Comparison of ENCODE assay signal across 9 cellular contexts in the genomic region with DNA sequence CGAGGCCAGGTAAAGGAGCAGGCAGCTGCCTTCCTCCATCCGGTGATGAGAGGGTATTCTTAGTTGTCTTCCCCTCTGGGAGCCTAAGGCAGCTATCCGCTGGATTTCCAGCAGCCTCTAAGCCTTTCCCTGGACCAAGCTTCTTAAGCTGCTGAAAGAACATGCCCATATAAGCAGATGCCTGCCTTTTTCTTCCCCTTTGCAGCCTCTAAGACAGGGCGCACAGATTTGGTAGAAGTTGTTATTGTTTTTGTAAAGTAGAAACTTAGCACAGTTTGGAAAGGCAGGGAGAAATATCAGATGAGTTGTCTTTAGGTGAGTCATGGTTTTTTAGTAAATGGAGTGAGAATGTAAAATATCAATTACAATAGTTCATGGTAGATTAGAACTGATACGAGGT.
DNase-seq lines count a peak whose midpoint lies in the region; ATAC-seq and TF ChIP-seq lines count a peak whose summit lies in the region.
"Had no signal": no experiment of that assay in that cellular context is flagged by ENCODE, and none has a peak within 500 bp of the region (broad histone marks: within the 10 kb centered on the region; RNA-seq: fewer than 3 reads in every experiment).

No MANE protein-coding gene starts in this region.

- peaks cover 7% of the 10 kb centered on the region for H3K36me3 ChIP-seq in OCI-LY3 (replicated peaks; ENCODE audit: low read depth, low read length)
- H3K36me3 ChIP-seq: right lobe of liver had no signal

- peak overlapping the region; percentile 43 for H3K4me3 ChIP-seq in OCI-LY3 (ENCODE audit: low read length)
- H3K4me3 ChIP-seq in lower leg skin (ENCODE audit: low read depth, poor library complexity, severe bottlenecking), result no peak overlapping the region
- H3K4me3 ChIP-seq: right lobe of liver had no signal

- no peaks in the 10 kb centered on the region for H3K9me3 ChIP-seq in OCI-LY3 (ENCODE audit: insufficient read depth, low read length)
- H3K9me3 ChIP-seq: right lobe of liver had no signal

- ATAC-seq in GM19043 (IDR thresholded peaks at IDR 0.05; ENCODE audit: low read depth, unreplicated experiment), result peak; percentile 37
- ATAC-seq in HG02678 (IDR thresholded peaks at IDR 0.05; ENCODE audit: unreplicated experiment), result peak; percentile 36

- H3K27ac ChIP-seq in OCI-LY3 (ENCODE audit: low read length), result no peak overlapping the region
- H3K27ac ChIP-seq: right lobe of liver had no signal

- peaks cover 33% of the 10 kb centered on the region; the same call in 1 of the 2 replicates for H4K20me1 ChIP-seq in OCI-LY3 (ENCODE audit: insufficient read depth, low read length)

- intact Hi-C loops in lower leg skin (cut with DNase I; ENCODE audit: low total_unique reads), result no loop called here

- no peak for TF ChIP-seq POLR2A in lower leg skin (IDR thresholded peaks at IDR 0.05)

- H3K9ac ChIP-seq in OCI-LY3 (ENCODE audit: low read length), result no peak overlapping the region

- peak overlapping the region; percentile 62 for H3K4me2 ChIP-seq in OCI-LY3 (ENCODE audit: low read length)

- WGBS in lower leg skin, 2 donors, result 81 to 86% methylated on average over 5 of the region's 5 CpGs

- TF ChIP-seq CTCF in OCI-LY3 (IDR thresholded peaks at IDR 0.05; ENCODE audit: low read depth, low read length) (no peak), lower leg skin (IDR thresholded peaks at IDR 0.05) (no peak)

- DNase-seq in renal cortical epithelial cell (ENCODE audit: low read depth), result peak; percentile 15
- no peak for DNase-seq in lower leg skin (ENCODE audit: low spot score in 2 of 2)
- DNase-seq in stimulated activated CD4-positive, alpha-beta T cell treated with anti-CD3 and anti-CD28 coated beads, Interleukin-4, amount 100 ng/mL, for 1 hour, result no peak
- no peak for DNase-seq in germinal center (ENCODE audit: low spot score)
- DNase-seq: H9, right lobe of liver had no signal

- peaks cover 37% of the 10 kb centered on the region for H3K27me3 ChIP-seq in OCI-LY3 (ENCODE audit: low read depth, low read length)
- H3K27me3 ChIP-seq: right lobe of liver had no signal

- H3K4me1 ChIP-seq in OCI-LY3 (ENCODE audit: low read length), result peaks cover 23% of the 10 kb centered on the region

- no peaks in the 10 kb centered on the region for H3K79me2 ChIP-seq in OCI-LY3 (ENCODE audit: low read length)

- H2AFZ ChIP-seq in OCI-LY3 (ENCODE audit: low read depth, low read length), result no peak overlapping the region
